ENCODE assay signal across 1 cellular context in the genomic region with DNA sequence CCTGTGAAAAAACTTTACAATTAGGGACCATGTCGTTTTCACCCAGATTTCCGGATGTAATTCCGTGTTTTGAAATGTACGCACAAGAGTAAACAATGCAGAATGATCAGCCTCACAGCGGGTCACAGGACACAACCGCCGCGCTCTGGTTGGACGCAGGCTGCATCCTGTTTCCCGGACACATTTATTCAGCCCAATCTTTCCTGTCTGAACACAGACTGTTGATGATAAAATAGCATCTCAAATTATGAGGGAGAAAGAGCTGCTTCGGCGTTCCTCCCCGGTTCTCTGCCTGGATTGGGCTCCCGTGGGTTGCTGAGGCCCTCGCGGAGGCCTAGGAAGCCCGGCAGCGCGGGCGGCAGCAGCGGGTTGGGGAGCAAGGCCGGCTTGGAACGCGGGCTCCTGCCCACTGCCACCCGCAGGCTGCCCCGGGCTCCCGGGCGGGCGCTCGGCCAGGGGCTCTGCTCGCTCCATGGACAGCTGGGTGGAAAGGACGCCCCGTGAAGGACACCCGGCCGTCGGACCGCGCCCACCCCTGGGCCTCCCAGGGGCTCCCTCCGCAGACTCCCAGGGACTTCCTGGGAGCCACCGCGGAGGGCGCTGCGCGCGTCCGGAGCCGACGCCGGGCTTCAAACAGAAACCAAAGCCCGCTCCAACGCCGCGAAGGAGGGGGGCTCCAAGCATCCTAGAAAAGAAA.
TF ChIP-seq lines count a peak whose summit lies in the region.

No MANE protein-coding gene starts in this region.

TF ChIP-seq in HepG2, 621 proteins besides CTCF, POLR2A, EP300 and RAD21 (continued from another document and continues in another):
- TF ChIP-seq, protein P1, sequence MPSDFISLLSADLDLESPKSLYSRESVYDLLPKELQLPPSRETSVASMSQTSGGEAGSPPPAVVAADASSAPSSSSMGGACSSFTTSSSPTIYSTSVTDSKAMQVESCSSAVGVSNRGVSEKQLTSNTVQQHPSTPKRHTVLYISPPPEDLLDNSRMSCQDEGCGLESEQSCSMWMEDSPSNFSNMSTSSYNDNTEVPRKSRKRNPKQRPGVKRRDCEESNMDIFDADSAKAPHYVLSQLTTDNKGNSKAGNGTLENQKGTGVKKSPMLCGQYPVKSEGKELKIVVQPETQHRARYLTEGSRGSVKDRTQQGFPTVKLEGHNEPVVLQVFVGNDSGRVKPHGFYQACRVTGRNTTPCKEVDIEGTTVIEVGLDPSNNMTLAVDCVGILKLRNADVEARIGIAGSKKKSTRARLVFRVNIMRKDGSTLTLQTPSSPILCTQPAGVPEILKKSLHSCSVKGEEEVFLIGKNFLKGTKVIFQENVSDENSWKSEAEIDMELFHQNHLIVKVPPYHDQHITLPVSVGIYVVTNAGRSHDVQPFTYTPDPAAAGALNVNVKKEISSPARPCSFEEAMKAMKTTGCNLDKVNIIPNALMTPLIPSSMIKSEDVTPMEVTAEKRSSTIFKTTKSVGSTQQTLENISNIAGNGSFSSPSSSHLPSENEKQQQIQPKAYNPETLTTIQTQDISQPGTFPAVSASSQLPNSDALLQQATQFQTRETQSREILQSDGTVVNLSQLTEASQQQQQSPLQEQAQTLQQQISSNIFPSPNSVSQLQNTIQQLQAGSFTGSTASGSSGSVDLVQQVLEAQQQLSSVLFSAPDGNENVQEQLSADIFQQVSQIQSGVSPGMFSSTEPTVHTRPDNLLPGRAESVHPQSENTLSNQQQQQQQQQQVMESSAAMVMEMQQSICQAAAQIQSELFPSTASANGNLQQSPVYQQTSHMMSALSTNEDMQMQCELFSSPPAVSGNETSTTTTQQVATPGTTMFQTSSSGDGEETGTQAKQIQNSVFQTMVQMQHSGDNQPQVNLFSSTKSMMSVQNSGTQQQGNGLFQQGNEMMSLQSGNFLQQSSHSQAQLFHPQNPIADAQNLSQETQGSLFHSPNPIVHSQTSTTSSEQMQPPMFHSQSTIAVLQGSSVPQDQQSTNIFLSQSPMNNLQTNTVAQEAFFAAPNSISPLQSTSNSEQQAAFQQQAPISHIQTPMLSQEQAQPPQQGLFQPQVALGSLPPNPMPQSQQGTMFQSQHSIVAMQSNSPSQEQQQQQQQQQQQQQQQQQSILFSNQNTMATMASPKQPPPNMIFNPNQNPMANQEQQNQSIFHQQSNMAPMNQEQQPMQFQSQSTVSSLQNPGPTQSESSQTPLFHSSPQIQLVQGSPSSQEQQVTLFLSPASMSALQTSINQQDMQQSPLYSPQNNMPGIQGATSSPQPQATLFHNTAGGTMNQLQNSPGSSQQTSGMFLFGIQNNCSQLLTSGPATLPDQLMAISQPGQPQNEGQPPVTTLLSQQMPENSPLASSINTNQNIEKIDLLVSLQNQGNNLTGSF (CRISPR knock-in tag; IDR thresholded peaks at IDR 0.05), result 0 out of 2 replicates have a peak, but pooled peaks have one; percentile 22
- no peak for TF ChIP-seq RARA (CRISPR knock-in tag; IDR thresholded peaks at IDR 0.05)
- TF ChIP-seq YEATS4 (CRISPR knock-in tag; IDR thresholded peaks at IDR 0.05; ENCODE audit: borderline replicate concordance), result peak; percentile 42; the same call in 1 of the 2 replicates
- TF ChIP-seq RBM39 (IDR thresholded peaks at IDR 0.05; ENCODE audit: low read depth, low read length, poor library complexity, severe bottlenecking), result peak; percentile 45
- TF ChIP-seq ETV5 (CRISPR knock-in tag; IDR thresholded peaks at IDR 0.05; ENCODE audit: borderline replicate concordance), result peak; percentile 24; the same call in 1 of the 2 replicates
- TF ChIP-seq, protein P2, sequence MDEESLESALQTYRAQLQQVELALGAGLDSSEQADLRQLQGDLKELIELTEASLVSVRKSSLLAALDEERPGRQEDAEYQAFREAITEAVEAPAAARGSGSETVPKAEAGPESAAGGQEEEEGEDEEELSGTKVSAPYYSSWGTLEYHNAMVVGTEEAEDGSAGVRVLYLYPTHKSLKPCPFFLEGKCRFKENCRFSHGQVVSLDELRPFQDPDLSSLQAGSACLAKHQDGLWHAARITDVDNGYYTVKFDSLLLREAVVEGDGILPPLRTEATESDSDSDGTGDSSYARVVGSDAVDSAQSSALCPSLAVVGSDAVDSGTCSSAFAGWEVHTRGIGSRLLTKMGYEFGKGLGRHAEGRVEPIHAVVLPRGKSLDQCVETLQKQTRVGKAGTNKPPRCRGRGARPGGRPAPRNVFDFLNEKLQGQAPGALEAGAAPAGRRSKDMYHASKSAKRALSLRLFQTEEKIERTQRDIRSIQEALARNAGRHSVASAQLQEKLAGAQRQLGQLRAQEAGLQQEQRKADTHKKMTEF (CRISPR knock-in tag; IDR thresholded peaks at IDR 0.05), result peak; percentile 52; the same call in 1 of the 2 replicates
- TF ChIP-seq CCDC6 (CRISPR knock-in tag; IDR thresholded peaks at IDR 0.05), result no peak
- TF ChIP-seq FOXC1 (CRISPR knock-in tag; IDR thresholded peaks at IDR 0.05; ENCODE audit: borderline replicate concordance), result peak; percentile 32; the same call in 1 of the 2 replicates
- TF ChIP-seq, protein P3, sequence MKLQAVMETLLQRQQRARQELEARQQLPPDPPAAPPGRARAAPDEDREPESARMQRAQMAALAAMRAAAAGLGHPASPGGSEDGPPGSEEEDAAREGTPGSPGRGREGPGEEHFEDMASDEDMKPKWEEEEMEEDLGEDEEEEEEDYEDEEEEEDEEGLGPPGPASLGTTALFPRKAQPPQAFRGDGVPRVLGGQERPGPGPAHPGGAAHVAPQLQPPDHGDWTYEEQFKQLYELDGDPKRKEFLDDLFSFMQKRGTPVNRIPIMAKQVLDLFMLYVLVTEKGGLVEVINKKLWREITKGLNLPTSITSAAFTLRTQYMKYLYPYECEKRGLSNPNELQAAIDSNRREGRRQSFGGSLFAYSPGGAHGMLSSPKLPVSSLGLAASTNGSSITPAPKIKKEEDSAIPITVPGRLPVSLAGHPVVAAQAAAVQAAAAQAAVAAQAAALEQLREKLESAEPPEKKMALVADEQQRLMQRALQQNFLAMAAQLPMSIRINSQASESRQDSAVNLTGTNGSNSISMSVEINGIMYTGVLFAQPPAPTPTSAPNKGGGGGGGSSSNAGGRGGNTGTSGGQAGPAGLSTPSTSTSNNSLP (IDR thresholded peaks at IDR 0.05; ENCODE audit: low read depth, low read length), result 0 out of 2 replicates have a peak, but pooled peaks have one; percentile 11
- TF ChIP-seq, protein P4, sequence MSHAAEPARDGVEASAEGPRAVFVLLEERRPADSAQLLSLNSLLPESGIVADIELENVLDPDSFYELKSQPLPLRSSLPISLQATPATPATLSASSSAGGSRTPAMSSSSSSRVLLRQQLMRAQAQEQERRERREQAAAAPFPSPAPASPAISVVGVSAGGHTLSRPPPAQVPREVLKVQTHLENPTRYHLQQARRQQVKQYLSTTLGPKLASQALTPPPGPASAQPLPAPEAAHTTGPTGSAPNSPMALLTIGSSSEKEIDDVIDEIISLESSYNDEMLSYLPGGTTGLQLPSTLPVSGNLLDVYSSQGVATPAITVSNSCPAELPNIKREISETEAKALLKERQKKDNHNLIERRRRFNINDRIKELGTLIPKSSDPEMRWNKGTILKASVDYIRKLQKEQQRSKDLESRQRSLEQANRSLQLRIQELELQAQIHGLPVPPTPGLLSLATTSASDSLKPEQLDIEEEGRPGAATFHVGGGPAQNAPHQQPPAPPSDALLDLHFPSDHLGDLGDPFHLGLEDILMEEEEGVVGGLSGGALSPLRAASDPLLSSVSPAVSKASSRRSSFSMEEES (CRISPR knock-in tag; IDR thresholded peaks at IDR 0.05), result 0 out of 2 replicates have a peak, but pooled peaks have one; percentile 20
- 0 out of 2 replicates have a peak, but pooled peaks have one; percentile 32 for TF ChIP-seq ZNF563 (CRISPR knock-in tag; IDR thresholded peaks at IDR 0.05)
- TF ChIP-seq WIZ (CRISPR knock-in tag; IDR thresholded peaks at IDR 0.05), result 0 out of 2 replicates have a peak, but pooled peaks have one; percentile 17
- TF ChIP-seq, protein P5, sequence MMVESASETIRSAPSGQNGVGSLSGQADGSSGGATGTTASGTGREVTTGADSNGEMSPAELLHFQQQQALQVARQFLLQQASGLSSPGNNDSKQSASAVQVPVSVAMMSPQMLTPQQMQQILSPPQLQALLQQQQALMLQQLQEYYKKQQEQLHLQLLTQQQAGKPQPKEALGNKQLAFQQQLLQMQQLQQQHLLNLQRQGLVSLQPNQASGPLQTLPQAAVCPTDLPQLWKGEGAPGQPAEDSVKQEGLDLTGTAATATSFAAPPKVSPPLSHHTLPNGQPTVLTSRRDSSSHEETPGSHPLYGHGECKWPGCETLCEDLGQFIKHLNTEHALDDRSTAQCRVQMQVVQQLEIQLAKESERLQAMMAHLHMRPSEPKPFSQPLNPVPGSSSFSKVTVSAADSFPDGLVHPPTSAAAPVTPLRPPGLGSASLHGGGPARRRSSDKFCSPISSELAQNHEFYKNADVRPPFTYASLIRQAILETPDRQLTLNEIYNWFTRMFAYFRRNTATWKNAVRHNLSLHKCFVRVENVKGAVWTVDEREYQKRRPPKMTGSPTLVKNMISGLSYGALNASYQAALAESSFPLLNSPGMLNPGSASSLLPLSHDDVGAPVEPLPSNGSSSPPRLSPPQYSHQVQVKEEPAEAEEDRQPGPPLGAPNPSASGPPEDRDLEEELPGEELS (CRISPR knock-in tag; IDR thresholded peaks at IDR 0.05), result peak; percentile 38; the same call in 1 of the 2 replicates
- TF ChIP-seq HNRNPLL (IDR thresholded peaks at IDR 0.05; ENCODE audit: low read depth, low read length, poor library complexity, severe bottlenecking), result peak; percentile 33
- no peak for TF ChIP-seq ESRRA (CRISPR knock-in tag; IDR thresholded peaks at IDR 0.05; ENCODE audit: low read depth)
- TF ChIP-seq, protein P6, sequence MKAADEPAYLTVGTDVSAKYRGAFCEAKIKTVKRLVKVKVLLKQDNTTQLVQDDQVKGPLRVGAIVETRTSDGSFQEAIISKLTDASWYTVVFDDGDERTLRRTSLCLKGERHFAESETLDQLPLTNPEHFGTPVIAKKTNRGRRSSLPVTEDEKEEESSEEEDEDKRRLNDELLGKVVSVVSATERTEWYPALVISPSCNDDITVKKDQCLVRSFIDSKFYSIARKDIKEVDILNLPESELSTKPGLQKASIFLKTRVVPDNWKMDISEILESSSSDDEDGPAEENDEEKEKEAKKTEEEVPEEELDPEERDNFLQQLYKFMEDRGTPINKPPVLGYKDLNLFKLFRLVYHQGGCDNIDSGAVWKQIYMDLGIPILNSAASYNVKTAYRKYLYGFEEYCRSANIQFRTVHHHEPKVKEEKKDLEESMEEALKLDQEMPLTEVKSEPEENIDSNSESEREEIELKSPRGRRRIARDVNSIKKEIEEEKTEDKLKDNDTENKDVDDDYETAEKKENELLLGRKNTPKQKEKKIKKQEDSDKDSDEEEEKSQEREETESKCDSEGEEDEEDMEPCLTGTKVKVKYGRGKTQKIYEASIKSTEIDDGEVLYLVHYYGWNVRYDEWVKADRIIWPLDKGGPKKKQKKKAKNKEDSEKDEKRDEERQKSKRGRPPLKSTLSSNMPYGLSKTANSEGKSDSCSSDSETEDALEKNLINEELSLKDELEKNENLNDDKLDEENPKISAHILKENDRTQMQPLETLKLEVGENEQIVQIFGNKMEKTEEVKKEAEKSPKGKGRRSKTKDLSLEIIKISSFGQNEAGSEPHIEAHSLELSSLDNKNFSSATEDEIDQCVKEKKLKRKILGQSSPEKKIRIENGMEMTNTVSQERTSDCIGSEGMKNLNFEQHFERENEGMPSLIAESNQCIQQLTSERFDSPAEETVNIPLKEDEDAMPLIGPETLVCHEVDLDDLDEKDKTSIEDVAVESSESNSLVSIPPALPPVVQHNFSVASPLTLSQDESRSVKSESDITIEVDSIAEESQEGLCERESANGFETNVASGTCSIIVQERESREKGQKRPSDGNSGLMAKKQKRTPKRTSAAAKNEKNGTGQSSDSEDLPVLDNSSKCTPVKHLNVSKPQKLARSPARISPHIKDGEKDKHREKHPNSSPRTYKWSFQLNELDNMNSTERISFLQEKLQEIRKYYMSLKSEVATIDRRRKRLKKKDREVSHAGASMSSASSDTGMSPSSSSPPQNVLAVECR (CRISPR knock-in tag; IDR thresholded peaks at IDR 0.05; ENCODE audit: borderline replicate concordance), result peak; percentile 27; the same call in 1 of the 2 replicates
- 0 out of 2 replicates have a peak, but pooled peaks have one; percentile 7 for TF ChIP-seq ZNF768 (CRISPR knock-in tag; IDR thresholded peaks at IDR 0.05)
- TF ChIP-seq, protein P7, sequence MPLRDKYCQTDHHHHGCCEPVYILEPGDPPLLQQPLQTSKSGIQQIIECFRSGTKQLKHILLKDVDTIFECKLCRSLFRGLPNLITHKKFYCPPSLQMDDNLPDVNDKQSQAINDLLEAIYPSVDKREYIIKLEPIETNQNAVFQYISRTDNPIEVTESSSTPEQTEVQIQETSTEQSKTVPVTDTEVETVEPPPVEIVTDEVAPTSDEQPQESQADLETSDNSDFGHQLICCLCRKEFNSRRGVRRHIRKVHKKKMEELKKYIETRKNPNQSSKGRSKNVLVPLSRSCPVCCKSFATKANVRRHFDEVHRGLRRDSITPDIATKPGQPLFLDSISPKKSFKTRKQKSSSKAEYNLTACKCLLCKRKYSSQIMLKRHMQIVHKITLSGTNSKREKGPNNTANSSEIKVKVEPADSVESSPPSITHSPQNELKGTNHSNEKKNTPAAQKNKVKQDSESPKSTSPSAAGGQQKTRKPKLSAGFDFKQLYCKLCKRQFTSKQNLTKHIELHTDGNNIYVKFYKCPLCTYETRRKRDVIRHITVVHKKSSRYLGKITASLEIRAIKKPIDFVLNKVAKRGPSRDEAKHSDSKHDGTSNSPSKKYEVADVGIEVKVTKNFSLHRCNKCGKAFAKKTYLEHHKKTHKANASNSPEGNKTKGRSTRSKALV (CRISPR knock-in tag; IDR thresholded peaks at IDR 0.05), result peak; percentile 78; the same call in 1 of the 2 replicates
- TF ChIP-seq ZFX (CRISPR knock-in tag; IDR thresholded peaks at IDR 0.05; ENCODE audit: low read depth), result peak; percentile 79
- TF ChIP-seq PHF8 (CRISPR knock-in tag; IDR thresholded peaks at IDR 0.05), result peak; percentile 37; the same call in 1 of the 2 replicates
- TF ChIP-seq ZBTB7B (CRISPR knock-in tag; IDR thresholded peaks at IDR 0.05), result peak; percentile 60; the same call in 1 of the 2 replicates
- peak; percentile 28; the same call in 1 of the 2 replicates for TF ChIP-seq NFYC (CRISPR knock-in tag; IDR thresholded peaks at IDR 0.05)
- no peak for TF ChIP-seq ZNF274 (CRISPR knock-in tag; IDR thresholded peaks at IDR 0.05)
- peak; percentile 54; the same call in 1 of the 2 replicates for TF ChIP-seq NKX3-1 (CRISPR knock-in tag; IDR thresholded peaks at IDR 0.05)
- TF ChIP-seq, protein P8, sequence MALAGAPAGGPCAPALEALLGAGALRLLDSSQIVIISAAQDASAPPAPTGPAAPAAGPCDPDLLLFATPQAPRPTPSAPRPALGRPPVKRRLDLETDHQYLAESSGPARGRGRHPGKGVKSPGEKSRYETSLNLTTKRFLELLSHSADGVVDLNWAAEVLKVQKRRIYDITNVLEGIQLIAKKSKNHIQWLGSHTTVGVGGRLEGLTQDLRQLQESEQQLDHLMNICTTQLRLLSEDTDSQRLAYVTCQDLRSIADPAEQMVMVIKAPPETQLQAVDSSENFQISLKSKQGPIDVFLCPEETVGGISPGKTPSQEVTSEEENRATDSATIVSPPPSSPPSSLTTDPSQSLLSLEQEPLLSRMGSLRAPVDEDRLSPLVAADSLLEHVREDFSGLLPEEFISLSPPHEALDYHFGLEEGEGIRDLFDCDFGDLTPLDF (CRISPR knock-in tag; IDR thresholded peaks at IDR 0.05), result 0 out of 2 replicates have a peak, but pooled peaks have one; percentile 23
- TF ChIP-seq, protein P9, sequence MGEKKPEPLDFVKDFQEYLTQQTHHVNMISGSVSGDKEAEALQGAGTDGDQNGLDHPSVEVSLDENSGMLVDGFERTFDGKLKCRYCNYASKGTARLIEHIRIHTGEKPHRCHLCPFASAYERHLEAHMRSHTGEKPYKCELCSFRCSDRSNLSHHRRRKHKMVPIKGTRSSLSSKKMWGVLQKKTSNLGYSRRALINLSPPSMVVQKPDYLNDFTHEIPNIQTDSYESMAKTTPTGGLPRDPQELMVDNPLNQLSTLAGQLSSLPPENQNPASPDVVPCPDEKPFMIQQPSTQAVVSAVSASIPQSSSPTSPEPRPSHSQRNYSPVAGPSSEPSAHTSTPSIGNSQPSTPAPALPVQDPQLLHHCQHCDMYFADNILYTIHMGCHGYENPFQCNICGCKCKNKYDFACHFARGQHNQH (CRISPR knock-in tag; IDR thresholded peaks at IDR 0.05), result 0 out of 2 replicates have a peak, but pooled peaks have one; percentile 20
